14 cellular contexts compared by ENCODE assay signal in genomic region chr6:71410164-71410566, GRCh38.
DNase-seq lines count a peak whose midpoint lies in the region; ATAC-seq, FAIRE-seq and TF ChIP-seq lines count a peak whose summit lies in the region.
"Had no signal": no experiment of that assay in that cellular context is flagged by ENCODE, and none has a peak within 500 bp of the region (broad histone marks: within the 10 kb centered on the region; RNA-seq: fewer than 3 reads in every experiment).

No MANE protein-coding gene starts in this region.

- H3K4me2 ChIP-seq in astrocyte (ENCODE audit: low read length) = peak overlapping the region; percentile 16

- no peak overlapping the region for H3K9ac ChIP-seq in astrocyte (ENCODE audit: low read length)

- DNase-seq in astrocyte (ENCODE audit: low read depth) (peak; percentile 47), gastrocnemius medialis (no peak), NCI-H2081 treated with DMSO at 0.1 percent for 48 hours (lab: John Stamatoyannopoulos, UW) (no peak), foreskin melanocyte (no peak), DMS53 (lab: John Stamatoyannopoulos, UW) (no peak)
- no peak for DNase-seq in naive thymus-derived CD4-positive, alpha-beta T cell
- DNase-seq: activated T-cell treated with anti-CD3 and anti-CD28 coated beads, Interleukin-2, amount 50 U/mL, for 48 hours; COR-L47; NCI-H1105 treated with DMSO at 0.1 percent for 48 hours; NCI-H526 had no signal

- intact Hi-C loops in gastrocnemius medialis (cut with DNase I; ENCODE audit: low total_unique reads) = no loop called here
- intact Hi-C loops in naive thymus-derived CD4-positive, alpha-beta T cell (cut with micrococcal nuclease) = no loop called here

- H3K9me3 Mint-ChIP-seq in astrocyte (ENCODE audit: unreplicated experiment) = no peaks in the 10 kb centered on the region
- H3K9me3 Mint-ChIP-seq in naive thymus-derived CD4-positive, alpha-beta T cell = peaks cover 0 to 5% (median 0%) of the 10 kb centered on the region in 11 donors

- TF ChIP-seq CTCF in astrocyte (IDR thresholded peaks at IDR 0.05; ENCODE audit: insufficient read depth, low read depth, low read length) (no peak), gastrocnemius medialis (IDR thresholded peaks at IDR 0.05 in 4 of 5, conservative IDR thresholded peaks at IDR 0.05 in 1 of 5) (no peak)

- H3K4me1 ChIP-seq in astrocyte (ENCODE audit: insufficient read depth, low read length) = peaks cover 52% of the 10 kb centered on the region
- peaks cover 78 to 84% of the 10 kb centered on the region in 2 donors for H3K4me1 ChIP-seq in gastrocnemius medialis
- no peaks in the 10 kb centered on the region for H3K4me1 ChIP-seq in naive thymus-derived CD4-positive, alpha-beta T cell (ENCODE audit: control insufficient read depth in 2 of 2, insufficient read depth in 2 of 2, low read length in 2 of 2)

- H3K9me3 ChIP-seq in astrocyte (ENCODE audit: insufficient read depth, low read depth, low read length) = no peaks in the 10 kb centered on the region
- H3K9me3 ChIP-seq in gastrocnemius medialis = no peaks in the 10 kb centered on the region
- no peaks in the 10 kb centered on the region for H3K9me3 ChIP-seq in naive thymus-derived CD4-positive, alpha-beta T cell (ENCODE audit: control insufficient read depth in 2 of 3, low read length in 3 of 3)
- H3K9me3 ChIP-seq: SJSA1, suprapubic skin had no signal

- CTCF ChIA-PET in naive thymus-derived CD4-positive, alpha-beta T cell (lab: Charles Lee) = no interaction called here

- peaks cover 67% of the 10 kb centered on the region for H3K79me2 ChIP-seq in astrocyte (ENCODE audit: insufficient read depth, low read length)

- H3K36me3 ChIP-seq in astrocyte (ENCODE audit: insufficient read depth, low read length) = peaks cover 9% of the 10 kb centered on the region
- H3K36me3 ChIP-seq in gastrocnemius medialis = peaks cover 0 to 3% of the 10 kb centered on the region in 2 donors
- no peaks in the 10 kb centered on the region for H3K36me3 ChIP-seq in naive thymus-derived CD4-positive, alpha-beta T cell (ENCODE audit: control insufficient read depth in 2 of 3, insufficient read depth in 3 of 3, low read length in 3 of 3)
- H3K36me3 ChIP-seq: suprapubic skin had no signal

- H3K27ac ChIP-seq in astrocyte (ENCODE audit: low read depth, low read length) = peak overlapping the region; percentile 32
- peak overlapping the region in 3 of 4 donors; percentile 47 to 87 (median 86) for H3K27ac ChIP-seq in gastrocnemius medialis
- H3K27ac ChIP-seq in naive thymus-derived CD4-positive, alpha-beta T cell (ENCODE audit: low read depth, low read length) = no peak overlapping the region
- H3K27ac ChIP-seq: SJSA1, suprapubic skin had no signal

- H3K4me3 Mint-ChIP-seq in astrocyte (ENCODE audit: unreplicated experiment) = no peak overlapping the region
- no peak overlapping the region for H3K4me3 Mint-ChIP-seq in naive thymus-derived CD4-positive, alpha-beta T cell

- in situ Hi-C loops in gastrocnemius medialis (cut with MboI; ENCODE audit: low sequenced_read_pairs in 4 of 4) = loop anchor here in 2 of 4 donors (25.0 kb wide), 2 partner anchors 748 to 848 kb away; partner anchors contain the start of genes SDHAF4 (in 1 of the 2) and SMAP1 (in 1 of the 2)

- ATAC-seq in GM18870 (IDR thresholded peaks at IDR 0.05; ENCODE audit: unreplicated experiment) (peak; percentile 57), HG03175 (IDR thresholded peaks at IDR 0.05; ENCODE audit: unreplicated experiment) (peak; percentile 38), gastrocnemius medialis (no peak)
- ATAC-seq in naive thymus-derived CD4-positive, alpha-beta T cell = no peak

- peak overlapping the region; percentile 60 for H3K27ac Mint-ChIP-seq in astrocyte (ENCODE audit: unreplicated experiment)
- H3K27ac Mint-ChIP-seq in naive thymus-derived CD4-positive, alpha-beta T cell = no peak overlapping the region

- no peak for FAIRE-seq in astrocyte (lab: Jason Lieb, UNC)

- no peak overlapping the region for H3K4me3 ChIP-seq in astrocyte (ENCODE audit: insufficient read depth, low read depth, low read length)
- H3K4me3 ChIP-seq in gastrocnemius medialis = no peak overlapping the region
- no peak overlapping the region for H3K4me3 ChIP-seq in naive thymus-derived CD4-positive, alpha-beta T cell (ENCODE audit: low read length)
- H3K4me3 ChIP-seq: SJSA1, suprapubic skin had no signal

- H3K27me3 Mint-ChIP-seq in astrocyte (ENCODE audit: low read depth, unreplicated experiment) = no peaks in the 10 kb centered on the region
- H3K27me3 Mint-ChIP-seq in naive thymus-derived CD4-positive, alpha-beta T cell = peaks cover 14 to 53% (median 25%) of the 10 kb centered on the region in 5 donors

- POLR2A ChIA-PET in naive thymus-derived CD4-positive, alpha-beta T cell (lab: Charles Lee) = no interaction called here

- H3K4me1 Mint-ChIP-seq in astrocyte (ENCODE audit: low read depth, unreplicated experiment) = peaks cover 70% of the 10 kb centered on the region
- H3K4me1 Mint-ChIP-seq in naive thymus-derived CD4-positive, alpha-beta T cell = peaks cover 0 to 3% (median 0%) of the 10 kb centered on the region in 7 donors

- H2AFZ ChIP-seq in astrocyte (ENCODE audit: low read depth, low read length) = no peak overlapping the region

- no peak for TF ChIP-seq POLR2A in gastrocnemius medialis (IDR thresholded peaks at IDR 0.05)

- H3K27me3 ChIP-seq in astrocyte (ENCODE audit: insufficient read depth, low read length) = no peaks in the 10 kb centered on the region
- H3K27me3 ChIP-seq in gastrocnemius medialis = no peaks in the 10 kb centered on the region
- no peaks in the 10 kb centered on the region for H3K27me3 ChIP-seq in naive thymus-derived CD4-positive, alpha-beta T cell (ENCODE audit: control insufficient read depth in 2 of 2, insufficient read depth in 2 of 2, low read length in 2 of 2)
- H3K27me3 ChIP-seq: SJSA1, suprapubic skin had no signal

- no peaks in the 10 kb centered on the region for H4K20me1 ChIP-seq in astrocyte (ENCODE audit: insufficient read depth, low read length)

- H3K36me3 Mint-ChIP-seq in astrocyte (ENCODE audit: low read depth, unreplicated experiment) = peaks cover 14% of the 10 kb centered on the region
- H3K36me3 Mint-ChIP-seq in naive thymus-derived CD4-positive, alpha-beta T cell = no peaks in the 10 kb centered on the region

Comparison
In these comparisons a context has a peak if more than half of its experiments do, and no peak if none do; other contexts are left out.
1. ATAC-seq: peak in GM18870 (single experiment) and HG03175 (single experiment); none in gastrocnemius medialis (0 of 2) and naive thymus-derived CD4-positive, alpha-beta T cell (single experiment).